18 cellular contexts compared by ENCODE assay signal in genomic region chr9:70205366-70206020, GRCh38. TPM values are rescaled to one million over a fixed set of nuclear protein-coding genes. Genes with fewer than 3 reads are reported as not detected.
DNase-seq lines count a peak whose midpoint lies in the region; TF ChIP-seq lines count a peak whose summit lies in the region.
"Had no signal": no experiment of that assay in that cellular context is flagged by ENCODE, and none has a peak within 500 bp of the region (broad histone marks: within the 10 kb centered on the region; RNA-seq: fewer than 3 reads in every experiment).

No MANE protein-coding gene starts in this region.

- H3K36me3 ChIP-seq in mesenchymal stem cell (ENCODE audit: control insufficient read depth in 1 of 2, insufficient read depth in 2 of 2, low read depth in 1 of 2, low read length in 2 of 2): peaks cover 0 to 3% of the 10 kb centered on the region in 2 experiments
- no peaks in the 10 kb centered on the region for H3K36me3 ChIP-seq in ascending aorta
- H3K36me3 ChIP-seq: breast epithelium had no signal

- no peak overlapping the region for H2AK5ac ChIP-seq in mesenchymal stem cell (ENCODE audit: low read length, severe bottlenecking)

- H2AFZ ChIP-seq in mesenchymal stem cell (ENCODE audit: low read depth, low read length): no peak overlapping the region

- no peak overlapping the region for H4K91ac ChIP-seq in mesenchymal stem cell (ENCODE audit: low read length)

- H4K8ac ChIP-seq in mesenchymal stem cell (ENCODE audit: low read length): no peak overlapping the region

- H3K9me3 ChIP-seq in mesenchymal stem cell (ENCODE audit: control insufficient read depth, low read length) (no peaks in the 10 kb centered on the region), ascending aorta (peaks cover 0 to 18% of the 10 kb centered on the region in 2 donors)
- H3K9me3 ChIP-seq: breast epithelium had no signal

- H3K4me3 ChIP-seq in mesenchymal stem cell (ENCODE audit: insufficient read depth in 1 of 2, low read depth in 1 of 2, low read length in 2 of 2) (no peak overlapping the region), ascending aorta (no peak overlapping the region)
- H3K4me3 ChIP-seq: GM12878, stomach had no signal

- DNase-seq in NCI-H2171 treated with DMSO at 0.1 percent for 48 hours (lab: John Stamatoyannopoulos, UW) (peak; percentile 13), NCI-H2171 (lab: John Stamatoyannopoulos, UW) (no peak), astrocyte of the hippocampus (ENCODE audit: low read depth, low spot score) (peak; percentile 51), mesenchymal stem cell (no peak), ureter (ENCODE audit: low spot score) (peak; percentile 69), NCI-H69 (lab: John Stamatoyannopoulos, UW) (no peak), NK-92 (lab: John Stamatoyannopoulos, UW; ENCODE audit: unreplicated experiment) (no peak), ascending aorta (ENCODE audit: low spot score in 2 of 2) (no peak)
- DNase-seq: activated naive CD4-positive, alpha-beta T cell treated with Interleukin-2 at 50 U/mL for 16 hours; CD4-positive, CD25-positive, alpha-beta regulatory T cell; effector memory CD8-positive, alpha-beta T cell; EL; NCI-H1436; NCI-H524 treated with DMSO at 0.1 percent for 48 hours; stomach; T-helper 1 cell had no signal

- H3K18ac ChIP-seq in mesenchymal stem cell (ENCODE audit: low read depth in 1 of 2, low read length in 2 of 2): no peak overlapping the region

- intact Hi-C loops in ascending aorta (cut with DNase I): no loop called here

- H3K27me3 ChIP-seq in mesenchymal stem cell (ENCODE audit: control insufficient read depth in 1 of 2, insufficient read depth in 1 of 2, low read length in 2 of 2): no peaks in the 10 kb centered on the region
- H3K27me3 ChIP-seq in ascending aorta: no peaks in the 10 kb centered on the region
- H3K27me3 ChIP-seq: breast epithelium, stomach had no signal

- no peak for TF ChIP-seq CTCF in ascending aorta (IDR thresholded peaks at IDR 0.05)

- H3K4ac ChIP-seq in mesenchymal stem cell (ENCODE audit: low read depth in 1 of 2, low read length in 2 of 2): no peak overlapping the region

- H3K79me1 ChIP-seq in mesenchymal stem cell (replicated peaks; ENCODE audit: low read length, poor library complexity, severe bottlenecking): peaks cover 1% of the 10 kb centered on the region

- no peak overlapping the region for H3K14ac ChIP-seq in mesenchymal stem cell (ENCODE audit: low read length in 2 of 2)

- H3K4me1 ChIP-seq in mesenchymal stem cell (ENCODE audit: control insufficient read depth, insufficient read depth, low read depth, low read length) (no peaks in the 10 kb centered on the region), ascending aorta (no peaks in the 10 kb centered on the region)
- H3K4me1 ChIP-seq: breast epithelium, stomach had no signal

- peak overlapping the region; percentile 66 for H3K27ac ChIP-seq in mesenchymal stem cell (ENCODE audit: low read length, poor library complexity, severe bottlenecking)
- no peak overlapping the region for H3K27ac ChIP-seq in ascending aorta
- H3K27ac ChIP-seq: stomach had no signal

- H2BK5ac ChIP-seq in mesenchymal stem cell (ENCODE audit: low read depth, low read length, poor library complexity, severe bottlenecking): no peak overlapping the region

- WGBS in mesenchymal stem cell: 63% methylated on average over 3 of the region's 3 CpGs

- H3K9ac ChIP-seq in mesenchymal stem cell (ENCODE audit: low read length): no peak overlapping the region

- no peak overlapping the region for H3K23ac ChIP-seq in mesenchymal stem cell (ENCODE audit: low read length in 2 of 2)

- no peak overlapping the region for H3K4me2 ChIP-seq in mesenchymal stem cell (ENCODE audit: low read length, poor library complexity, severe bottlenecking)

- peak overlapping the region; percentile 52 for H2BK15ac ChIP-seq in mesenchymal stem cell (ENCODE audit: low read depth, poor library complexity, severe bottlenecking)

- no peak overlapping the region for H2BK12ac ChIP-seq in mesenchymal stem cell (ENCODE audit: low read length in 2 of 2)

- no peak overlapping the region for H2BK120ac ChIP-seq in mesenchymal stem cell (ENCODE audit: low read depth, low read length)

RNA-seq across cellular contexts. Expression of gene SMC5, which starts 53.3 kb away (rescaled TPM):
- polyA plus RNA-seq in mesenchymal stem cell (2013, experiment 1 of 2): 22.6 TPM
- polyA plus RNA-seq in mesenchymal stem cell (2013, experiment 2 of 2): 22.2 TPM
- total RNA-seq in ureter: 54.4 TPM
- total RNA-seq in ascending aorta: 13.9 TPM

Comparison
In these comparisons a context has a peak if more than half of its experiments do, and no peak if none do; other contexts are left out.
1. DNase-seq: peak in NCI-H2171 treated with DMSO at 0.1 percent for 48 hours (single experiment), astrocyte of the hippocampus (single experiment) and ureter (single experiment); none in NCI-H2171 (single experiment), mesenchymal stem cell (single experiment), NCI-H69 (single experiment), NK-92 (single experiment) and ascending aorta (0 of 2).